Comparison of ENCODE assay signal across 8 cellular contexts in genomic region chr2:234500394-234501006, GRCh38. TPM values are rescaled to one million over a fixed set of nuclear protein-coding genes. Genes with fewer than 3 reads are reported as not detected.
DNase-seq lines count a peak whose midpoint lies in the region; ATAC-seq and TF ChIP-seq lines count a peak whose summit lies in the region.

No MANE protein-coding gene starts in this region.

- no peak overlapping the region for H2AFZ ChIP-seq in neural progenitor cell (replicated peaks)

- H3K36me3 ChIP-seq in esophagus squamous epithelium (no peaks in the 10 kb centered on the region), neural progenitor cell (no peaks in the 10 kb centered on the region)

- peaks cover 8% of the 10 kb centered on the region for H3K27me3 Mint-ChIP-seq in neural progenitor cell (ENCODE audit: insufficient read depth, low read depth)

- intact Hi-C loops in esophagus squamous epithelium (cut with DNase I), result loop anchor here (5.0 to 10.0 kb wide), 2 partner anchors 363 to 526 kb away; no protein-coding TSS in a partner anchor

- H3K36me3 Mint-ChIP-seq in neural progenitor cell, result peaks cover 7% of the 10 kb centered on the region

- H3K27ac ChIP-seq in esophagus squamous epithelium (no peak overlapping the region), neural progenitor cell (no peak overlapping the region)

- H3K4me3 ChIP-seq in AG10803 (ENCODE audit: low read length), result no peak overlapping the region
- no peak overlapping the region for H3K4me3 ChIP-seq in esophagus squamous epithelium
- H3K4me3 ChIP-seq in neural progenitor cell, result no peak overlapping the region

- H3K27ac Mint-ChIP-seq in neural progenitor cell, result no peak overlapping the region

- peaks cover 0 to 7% (median 0%) of the 10 kb centered on the region in 4 donors for H3K27me3 ChIP-seq in esophagus squamous epithelium
- H3K27me3 ChIP-seq in neural progenitor cell, result no peaks in the 10 kb centered on the region

- H3K4me1 Mint-ChIP-seq in neural progenitor cell, result peaks cover 28% of the 10 kb centered on the region

- H3K9me3 ChIP-seq in esophagus squamous epithelium, result no peaks in the 10 kb centered on the region
- H3K9me3 ChIP-seq in neural progenitor cell (ENCODE audit: low read depth), result no peaks in the 10 kb centered on the region

- WGBS in esophagus squamous epithelium, 2 donors, result 29 to 32% methylated on average over 7 to 9 of the region's 9 CpGs

- peaks cover 24% of the 10 kb centered on the region for H3K79me2 ChIP-seq in neural progenitor cell (ENCODE audit: low read depth)

- H3F3A ChIP-seq in neural progenitor cell (ENCODE audit: low read depth), result peaks cover 30% of the 10 kb centered on the region

- DNase-seq in AG10803 (ENCODE audit: low read depth) (peak; percentile 75), NCI-H748 treated with DMSO at 0.1 percent for 48 hours (lab: John Stamatoyannopoulos, UW) (peak; percentile 29), activated T-cell treated with anti-CD3 and anti-CD28 coated beads for 1 hour (ENCODE audit: low read depth) (peak; percentile 59), esophagus squamous epithelium (lab: John Stamatoyannopoulos, UW) (peak; percentile 49), neural progenitor cell (ENCODE audit: low spot score) (peak; percentile 53), DMS79 (lab: John Stamatoyannopoulos, UW) (no peak)

- H3K9me3 Mint-ChIP-seq in neural progenitor cell, result peaks cover 2% of the 10 kb centered on the region

- TF ChIP-seq POLR2A in esophagus squamous epithelium (IDR thresholded peaks at IDR 0.05), result no peak

- H3K4me2 ChIP-seq in neural progenitor cell, result no peak overlapping the region

- peak; percentile 53 for ATAC-seq in GM18867 (IDR thresholded peaks at IDR 0.05; ENCODE audit: unreplicated experiment)
- ATAC-seq in HG03139 (IDR thresholded peaks at IDR 0.05; ENCODE audit: unreplicated experiment), result peak; percentile 52

- no peak overlapping the region for H3K9ac ChIP-seq in neural progenitor cell

- TF ChIP-seq CTCF in AG10803 (conservative IDR thresholded peaks at IDR 0.05; ENCODE audit: low read length) (peak; percentile 73), esophagus squamous epithelium (IDR thresholded peaks at IDR 0.05) (peak; percentile 26 to 75 (median 58)), neural progenitor cell (IDR thresholded peaks at IDR 0.05) (peak; percentile 57)

- no peak overlapping the region for H3K4me3 Mint-ChIP-seq in neural progenitor cell

- peaks cover 9% of the 10 kb centered on the region for H4K20me1 ChIP-seq in neural progenitor cell (ENCODE audit: low read depth)

- H3K4me1 ChIP-seq in esophagus squamous epithelium (peaks cover 3 to 16% (median 6%) of the 10 kb centered on the region in 3 donors), neural progenitor cell (peaks cover 16% of the 10 kb centered on the region)

RNA-seq across cellular contexts. Expression of gene ARL4C, which starts 3.6 kb away (rescaled TPM):
- total RNA-seq in esophagus squamous epithelium, result 10 to 100 TPM; 11.2 to 27.1 (median 20.0) TPM
- 87.6 and 96.6 TPM in 2 replicates for total RNA-seq in neural progenitor cell (ENCODE audit: low replicate concordance)
